In the genomic region with DNA sequence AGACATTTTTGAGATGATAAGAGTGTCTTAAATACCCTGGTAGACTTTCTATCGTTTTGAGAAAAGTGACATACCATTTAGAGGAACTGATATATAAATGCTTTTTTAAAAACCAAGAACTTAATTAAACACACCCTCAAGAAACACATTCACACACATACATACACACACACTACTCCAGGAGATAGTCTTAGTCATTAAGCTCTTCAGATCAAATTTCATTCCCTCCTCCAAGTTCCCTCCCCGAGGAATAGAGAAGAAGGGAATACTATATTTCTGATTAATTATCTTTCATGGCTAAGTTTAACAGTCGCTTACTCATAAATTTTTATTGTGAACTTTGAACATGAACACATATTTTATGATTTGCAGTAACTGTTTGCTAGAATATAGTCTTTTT, we compare ENCODE assay signal across 1 cellular context.
TF ChIP-seq lines count a peak whose summit lies in the region.

No MANE protein-coding gene starts in this region.

TF ChIP-seq in SK-N-SH, 30 proteins besides CTCF, POLR2A, EP300 and RAD21 (continued from another document):
- TF ChIP-seq, protein P1, sequence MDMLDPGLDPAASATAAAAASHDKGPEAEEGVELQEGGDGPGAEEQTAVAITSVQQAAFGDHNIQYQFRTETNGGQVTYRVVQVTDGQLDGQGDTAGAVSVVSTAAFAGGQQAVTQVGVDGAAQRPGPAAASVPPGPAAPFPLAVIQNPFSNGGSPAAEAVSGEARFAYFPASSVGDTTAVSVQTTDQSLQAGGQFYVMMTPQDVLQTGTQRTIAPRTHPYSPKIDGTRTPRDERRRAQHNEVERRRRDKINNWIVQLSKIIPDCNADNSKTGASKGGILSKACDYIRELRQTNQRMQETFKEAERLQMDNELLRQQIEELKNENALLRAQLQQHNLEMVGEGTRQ (IDR thresholded peaks at IDR 0.05; ENCODE audit: borderline replicate concordance, low read depth, low read length): no peak
- TF ChIP-seq YY1 (IDR thresholded peaks at IDR 0.05; ENCODE audit: low read depth) (no peak), NRF1 (IDR thresholded peaks at IDR 0.05; ENCODE audit: low read depth, low read length) (no peak), TAF1 (IDR thresholded peaks at IDR 0.05; ENCODE audit: borderline replicate concordance, low read depth, low read length) (no peak), RFX5 (IDR thresholded peaks at IDR 0.05; ENCODE audit: low read length) (no peak)
- TF ChIP-seq, protein P2, sequence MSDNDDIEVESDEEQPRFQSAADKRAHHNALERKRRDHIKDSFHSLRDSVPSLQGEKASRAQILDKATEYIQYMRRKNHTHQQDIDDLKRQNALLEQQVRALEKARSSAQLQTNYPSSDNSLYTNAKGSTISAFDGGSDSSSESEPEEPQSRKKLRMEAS (IDR thresholded peaks at IDR 0.05; ENCODE audit: low read depth): no peak
- TF ChIP-seq, protein P3, sequence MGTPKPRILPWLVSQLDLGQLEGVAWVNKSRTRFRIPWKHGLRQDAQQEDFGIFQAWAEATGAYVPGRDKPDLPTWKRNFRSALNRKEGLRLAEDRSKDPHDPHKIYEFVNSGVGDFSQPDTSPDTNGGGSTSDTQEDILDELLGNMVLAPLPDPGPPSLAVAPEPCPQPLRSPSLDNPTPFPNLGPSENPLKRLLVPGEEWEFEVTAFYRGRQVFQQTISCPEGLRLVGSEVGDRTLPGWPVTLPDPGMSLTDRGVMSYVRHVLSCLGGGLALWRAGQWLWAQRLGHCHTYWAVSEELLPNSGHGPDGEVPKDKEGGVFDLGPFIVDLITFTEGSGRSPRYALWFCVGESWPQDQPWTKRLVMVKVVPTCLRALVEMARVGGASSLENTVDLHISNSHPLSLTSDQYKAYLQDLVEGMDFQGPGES (IDR thresholded peaks at IDR 0.05; ENCODE audit: low read depth, low read length): no peak
